ENCODE assay signal across 16 cellular contexts in the genomic region with DNA sequence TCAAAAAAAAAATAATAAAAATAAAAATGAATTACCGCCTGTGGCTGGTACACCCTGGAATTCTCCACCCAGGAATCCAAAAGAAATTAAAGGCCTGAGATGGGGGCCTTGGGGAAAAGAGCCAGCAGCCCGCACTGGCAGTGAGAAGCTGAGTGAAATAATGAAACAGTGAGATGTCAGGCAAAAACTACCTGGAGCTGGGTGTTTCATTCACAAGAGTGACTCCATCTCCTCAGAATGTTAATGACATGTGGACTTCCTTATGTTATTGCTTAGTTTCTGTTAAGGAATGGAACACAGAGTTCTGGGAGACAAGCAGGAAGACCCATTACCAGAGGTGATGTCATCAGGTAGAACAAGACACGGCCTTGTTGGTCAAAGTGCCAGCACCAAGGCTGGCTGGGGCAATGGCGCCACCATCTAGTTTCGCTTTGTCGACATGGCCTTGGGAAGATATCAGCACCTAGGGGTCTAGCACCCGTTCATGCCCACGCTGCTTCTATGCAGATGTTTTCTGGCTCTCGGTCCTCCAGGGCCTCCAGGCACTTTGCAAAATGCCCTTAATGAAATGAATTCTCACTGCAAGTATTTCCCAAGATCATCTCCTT.
"Had no signal": no experiment of that assay in that cellular context is flagged by ENCODE, and none has a peak within 500 bp of the region (broad histone marks: within the 10 kb centered on the region; RNA-seq: fewer than 3 reads in every experiment).

No MANE protein-coding gene starts in this region.

- H3K4me1 Mint-ChIP-seq: activated naive CD4-positive, alpha-beta T cell treated with anti-CD3 and anti-CD28 coated beads, Interleukin-2, amount 10 ng/mL, durations not matched to agents 7 days and 5 days; neural crest cell had no signal

- H3K4me1 ChIP-seq: lower lobe of right lung, pancreas had no signal

- H3K27ac ChIP-seq: dorsolateral prefrontal cortex, lower lobe of right lung, pancreas, SK-N-MC had no signal

- H3K4me3 Mint-ChIP-seq: activated naive CD4-positive, alpha-beta T cell treated with anti-CD3 and anti-CD28 coated beads, Interleukin-2, amount 10 ng/mL, durations not matched to agents 7 days and 5 days; activated T-cell treated with anti-CD3 and anti-CD28 coated beads, Interleukin-2, amount 50 U/mL, for 24 hours; neural crest cell; type B pancreatic cell had no signal

- ATAC-seq: activated CD4-positive, CD25-positive, alpha-beta regulatory T cell treated with anti-CD3 and anti-CD28 coated beads, Interleukin-2, amount 50 U/mL, for 24 hours; lower lobe of right lung had no signal

- H3K36me3 Mint-ChIP-seq: activated naive CD4-positive, alpha-beta T cell treated with anti-CD3 and anti-CD28 coated beads, Interleukin-2, amount 10 ng/mL, durations not matched to agents 7 days and 5 days; type B pancreatic cell had no signal

- H3K9me3 ChIP-seq: lower lobe of right lung, pancreas had no signal

- H3K4me3 ChIP-seq: dorsolateral prefrontal cortex, lower lobe of right lung, pancreas, SK-N-MC had no signal

- H3K27me3 ChIP-seq: pancreas had no signal

- H3K27ac Mint-ChIP-seq: activated naive CD4-positive, alpha-beta T cell treated with anti-CD3 and anti-CD28 coated beads, Interleukin-2, amount 10 ng/mL, durations not matched to agents 7 days and 5 days; activated T-cell treated with anti-CD3 and anti-CD28 coated beads, Interleukin-2, amount 50 U/mL, for 24 hours; type B pancreatic cell had no signal

- H3K36me3 ChIP-seq: lower lobe of right lung, pancreas had no signal

- DNase-seq: activated CD4-positive, alpha-beta T cell treated with anti-CD3 and anti-CD28 coated beads, Interleukin-2, amount 50 U/mL, for 1 hour; activated naive CD4-positive, alpha-beta T cell treated with anti-CD3 and anti-CD28 coated beads, Interleukin-2, amount 10 ng/mL, durations not matched to agents 7 days and 5 days; activated T-cell treated with anti-CD3 and anti-CD28 coated beads, Interleukin-2, amount 50 U/mL, for 24 hours; dorsolateral prefrontal cortex; glutamatergic neuron; lower lobe of right lung; pancreas; stimulated activated CD4-positive, alpha-beta T cell treated with anti-CD3 and anti-CD28 coated beads, Interleukin-4, amount 100 ng/mL, for 24 hours; stimulated activated CD8-positive, alpha-beta memory T cell treated with anti-CD3 and anti-CD28 coated beads, Interleukin-4, amount 100 ng/mL, for 48 hours; stimulated activated naive CD4-positive, alpha-beta T cell treated with Interleukin-2 at 50 U/mL for 16 hours; T-helper 1 cell; T1000 had no signal

- H3K9me3 Mint-ChIP-seq: activated naive CD4-positive, alpha-beta T cell treated with anti-CD3 and anti-CD28 coated beads, Interleukin-2, amount 10 ng/mL, durations not matched to agents 7 days and 5 days; activated T-cell treated with anti-CD3 and anti-CD28 coated beads, Interleukin-2, amount 50 U/mL, for 24 hours; neural crest cell had no signal
